Comparison of ENCODE assay signal across 1 cellular context in genomic region chr11:11746454-11746853, GRCh38.
TF ChIP-seq lines count a peak whose summit lies in the region.

No MANE protein-coding gene starts in this region.

TF ChIP-seq in HepG2, 621 proteins besides CTCF, POLR2A, EP300 and RAD21 (continued from another document):
- TF ChIP-seq, protein P1, sequence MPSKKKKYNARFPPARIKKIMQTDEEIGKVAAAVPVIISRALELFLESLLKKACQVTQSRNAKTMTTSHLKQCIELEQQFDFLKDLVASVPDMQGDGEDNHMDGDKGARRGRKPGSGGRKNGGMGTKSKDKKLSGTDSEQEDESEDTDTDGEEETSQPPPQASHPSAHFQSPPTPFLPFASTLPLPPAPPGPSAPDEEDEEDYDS (CRISPR knock-in tag; IDR thresholded peaks at IDR 0.05) = no peak
